In the genomic region with DNA sequence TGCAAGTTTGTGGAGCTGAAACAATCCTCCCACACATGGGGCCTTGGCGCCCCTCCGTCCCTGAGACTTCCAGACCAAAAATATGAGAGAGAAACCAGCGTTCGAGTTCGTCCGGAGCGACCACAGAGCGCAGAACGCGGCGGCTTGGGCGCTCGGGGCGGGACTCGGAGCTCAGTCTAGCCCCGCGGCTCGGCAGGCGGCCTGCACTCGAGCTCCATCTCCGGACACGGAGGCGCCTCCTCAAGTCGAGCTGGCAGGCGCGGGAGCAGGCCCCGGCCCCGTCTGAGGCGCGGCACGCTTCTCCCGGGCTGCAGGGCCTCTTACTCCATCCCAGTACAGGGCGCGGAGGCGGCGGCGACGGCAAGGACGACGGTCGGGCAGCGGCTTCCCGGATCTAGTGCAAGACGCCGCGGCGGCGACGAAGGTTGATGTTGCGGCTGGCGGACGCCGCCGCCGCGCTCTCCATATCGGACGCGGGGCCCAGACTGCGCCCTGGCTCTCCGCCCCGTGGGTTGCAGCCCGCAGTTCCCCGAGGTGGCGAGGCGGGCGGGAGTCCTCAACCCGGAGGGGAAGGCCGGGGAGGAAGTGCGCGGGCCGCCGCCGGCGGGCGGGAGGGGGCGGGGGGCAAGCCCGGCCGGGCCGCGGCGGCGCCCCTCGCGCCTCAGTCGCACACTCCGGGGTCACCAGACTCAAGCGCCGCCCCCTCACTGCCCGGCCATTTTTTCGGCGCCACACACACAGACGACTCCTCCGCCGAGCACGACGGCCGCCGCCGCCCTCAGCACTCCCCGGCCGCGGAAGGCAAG, we compare ENCODE assay signal across 8 cellular contexts. TPM values are rescaled to one million over a fixed set of nuclear protein-coding genes. Genes with fewer than 3 reads are reported as not detected.
DNase-seq lines count a peak whose midpoint lies in the region; ATAC-seq and FAIRE-seq lines count a peak whose summit lies in the region.

No MANE protein-coding gene starts in this region.

- no peaks in the 10 kb centered on the region for H3K9me3 ChIP-seq in small intestine (ENCODE audit: control insufficient read depth, low read depth)

- peak overlapping the region; percentile 88 to 99 (median 94) for H3K4me3 Mint-ChIP-seq in T-cell

- H3K27me3 Mint-ChIP-seq in T-cell = no peaks in the 10 kb centered on the region

- peaks cover 20% of the 10 kb centered on the region for H3K36me3 Mint-ChIP-seq in T-cell

- no peaks in the 10 kb centered on the region for H3K27me3 ChIP-seq in small intestine (ENCODE audit: control insufficient read depth in 2 of 2, insufficient read depth in 2 of 2, low read length in 2 of 2)

- FAIRE-seq in small intestine (lab: Jason Lieb, UNC) = no peak

- DNase-seq in DMS153 (lab: John Stamatoyannopoulos, UW) = peak; percentile 45
- no peak for DNase-seq in DMS153 treated with DMSO at 0.1 percent for 48 hours (lab: John Stamatoyannopoulos, UW; ENCODE audit: unreplicated experiment)
- DNase-seq in GOT3 (lab: John Stamatoyannopoulos, UW) = peak; percentile 51
- DNase-seq in M059J (ENCODE audit: low read depth) = peak; percentile 60
- DNase-seq in T-cell = peak in 32 of 34 experiments; percentile 66 to 83 (median 76)
- peak; percentile 61 to 70 for DNase-seq in T47D (ENCODE audit: low read depth in 1 of 2, low spot score in 1 of 2)
- peak; percentile 75 for DNase-seq in iPS-NIHi7 (ENCODE audit: extremely low spot score)
- peak; percentile 56 for DNase-seq in small intestine

- H3K36me3 ChIP-seq in small intestine (ENCODE audit: control insufficient read depth in 2 of 2, insufficient read depth in 2 of 2, low read length in 2 of 2) = no peaks in the 10 kb centered on the region

- no peaks in the 10 kb centered on the region for H3K9me3 Mint-ChIP-seq in T-cell

- CTCF ChIA-PET in T-cell (lab: Charles Lee) = interaction anchor here in 1 of 2 donors (1.3 to 4.6 kb wide), 3 partner anchors 12 to 557 kb away, joined by 3 to 31 read pairs (median 6); partner anchors contain the start of genes PCCB and STAG1

- POLR2A ChIA-PET in T-cell (lab: Charles Lee) = interaction anchor here (0.6 to 1.9 kb wide), 8 partner anchors 56 to 1978 kb away, joined by 3 to 14 read pairs (median 4); partner anchors contain the start of genes NCK1 (in 1 of the 2) and STAG1 (in 1 of the 2)

- peak overlapping the region; percentile 99 to 100 for H3K27ac Mint-ChIP-seq in T-cell

- peaks cover 0 to 5% of the 10 kb centered on the region in 2 donors for H3K4me1 ChIP-seq in small intestine (ENCODE audit: control insufficient read depth in 2 of 2, insufficient read depth in 1 of 2, low read depth in 1 of 2, low read length in 1 of 2)

- peak overlapping the region; percentile 81 to 90 for H3K4me3 ChIP-seq in small intestine (ENCODE audit: low read depth in 1 of 2, low read length in 2 of 2)

- peak; percentile 48 to 62 (median 56) for ATAC-seq in T-cell (replicated peaks in 1 of 4)

- peaks cover 43 to 64% (median 43%) of the 10 kb centered on the region in 3 donors for H3K4me1 Mint-ChIP-seq in T-cell

- H3K27ac ChIP-seq in small intestine (ENCODE audit: low read depth in 1 of 2, low read length in 1 of 2) = peak overlapping the region; percentile 90 to 100

- in situ Hi-C loops in T47D (cut with HindIII; ENCODE audit: low pct_unique_long_range_greater_than_20kb, low sequenced_read_pairs) = no loop called here

- 0% methylated on average over 48 to 103 of the region's 103 CpGs for WGBS in small intestine, 3 donors

RNA-seq across cellular contexts. Expression of gene MSL2, which starts 0.7 kb away (rescaled TPM):
- 17.5 and 19.2 TPM in 2 replicates for total RNA-seq in M059J (2014; rRNA removed; shearing (Covaris generic))
- 100 to 1,000 TPM in 2 of 5 donors, 10 to 100 TPM in 3; 90.5 to 111 (median 98.4) TPM for total RNA-seq in T-cell
- 1 to 10 TPM; 3.8 to 8.0 (median 4.9) TPM for polyA plus RNA-seq in small intestine

RNA-seq across cellular contexts. Expression of gene PCCB, which starts 54.7 kb away (rescaled TPM):
- 67.3 and 68.9 TPM in 2 replicates for total RNA-seq in M059J (2014; rRNA removed; shearing (Covaris generic))
- 10 to 100 TPM; 13.8 to 19.3 (median 16.1) TPM for total RNA-seq in T-cell
- 10 to 100 TPM; 24.0 to 39.5 (median 33.3) TPM for polyA plus RNA-seq in small intestine
